In the genomic region with DNA sequence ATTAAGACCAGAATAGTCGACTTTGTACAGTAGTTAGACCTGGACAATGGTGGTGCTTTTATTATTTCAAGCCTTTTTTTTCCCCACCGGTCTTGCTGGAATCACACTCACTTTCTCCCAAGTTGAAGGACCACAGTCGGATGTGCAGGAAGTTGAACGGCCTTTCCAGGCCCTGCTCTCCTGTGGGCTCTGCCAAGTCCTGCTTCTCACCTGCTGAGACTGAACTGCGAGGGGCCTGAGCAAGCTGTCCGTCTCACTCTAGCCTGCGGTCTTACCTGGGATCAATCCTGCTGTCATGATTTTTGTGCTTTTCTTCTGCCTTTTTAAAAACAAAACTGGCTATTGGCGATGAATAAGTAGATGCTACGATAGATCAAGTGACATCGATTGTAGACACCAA, we compare ENCODE assay signal across 9 cellular contexts. TPM values are rescaled to one million over a fixed set of nuclear protein-coding genes. Genes with fewer than 3 reads are reported as not detected.
A peak's percentile ranks its signal among the peaks of the same experiment; 100 is the strongest.
DNase-seq lines count a peak whose midpoint lies in the region; ATAC-seq and TF ChIP-seq lines count a peak whose summit lies in the region.
"Had no signal": no experiment of that assay in that cellular context is flagged by ENCODE, and none has a peak within 500 bp of the region (broad histone marks: within the 10 kb centered on the region; RNA-seq: fewer than 3 reads in every experiment).

No MANE protein-coding gene starts in this region.

- no peak overlapping the region for H3K9ac ChIP-seq in subcutaneous abdominal adipose tissue (ENCODE audit: low read length in 5 of 5)

- intact Hi-C loops in activated naive CD4-positive, alpha-beta T cell treated with anti-CD3 and anti-CD28 coated beads for 36 hours (cut with micrococcal nuclease): loop anchor here (2.0 kb wide), 2 partner anchors 17 to 19 kb away; partner anchors contain the start of gene VPS53

- H3K27me3 ChIP-seq in foreskin keratinocyte (no peaks in the 10 kb centered on the region), subcutaneous abdominal adipose tissue (ENCODE audit: control insufficient read depth in 5 of 5, insufficient read depth in 4 of 5, low read length in 5 of 5) (no peaks in the 10 kb centered on the region), tibial nerve (no peaks in the 10 kb centered on the region)

- H3K4me3 ChIP-seq in WI38 (ENCODE audit: low read depth, low read length) (peak overlapping the region; percentile 71), subcutaneous abdominal adipose tissue (ENCODE audit: low read depth in 1 of 5, low read length in 5 of 5) (peak overlapping the region in 3 of 5 donors; percentile 67 to 72 (median 67)), tibial nerve (peak overlapping the region in 2 of 4 donors; percentile 58 to 96)

- 71 to 76% methylated on average over 10 of the region's 10 CpGs for WGBS in tibial nerve, 2 donors

- DNase-seq in activated naive CD4-positive, alpha-beta T cell treated with anti-CD3 and anti-CD28 coated beads for 36 hours: no peak
- DNase-seq in activated naive CD4-positive, alpha-beta T cell treated with anti-CD3 and anti-CD28 coated beads, Interleukin-2, amount 50 U/mL, for 72 hours (ENCODE audit: low spot score in 2 of 2): no peak
- DNase-seq in foreskin keratinocyte (no peak), tibial nerve (ENCODE audit: low spot score in 2 of 2) (no peak), occipital lobe (lab: John Stamatoyannopoulos, UW) (no peak)
- DNase-seq: NCI-H2081 treated with DMSO at 0.1 percent for 48 hours had no signal

- H3K9me3 ChIP-seq in subcutaneous abdominal adipose tissue (ENCODE audit: control insufficient read depth in 5 of 5, low read length in 5 of 5) (no peaks in the 10 kb centered on the region), tibial nerve (no peaks in the 10 kb centered on the region)

- H3K27ac ChIP-seq in foreskin keratinocyte: peak overlapping the region; percentile 67
- H3K27ac ChIP-seq in subcutaneous abdominal adipose tissue (ENCODE audit: low read depth, low read length): no peak overlapping the region
- H3K27ac ChIP-seq in tibial nerve: peak overlapping the region in 1 of 4 donors; percentile 93

- TF ChIP-seq CTCF in WI38 (IDR thresholded peaks at IDR 0.05; ENCODE audit: low read depth, low read length): no peak
- TF ChIP-seq CTCF in foreskin keratinocyte (conservative IDR thresholded peaks at IDR 0.05): no peak
- TF ChIP-seq CTCF in tibial nerve (IDR thresholded peaks at IDR 0.05): no peak

- peaks cover 14% of the 10 kb centered on the region for H3K27me3 Mint-ChIP-seq in activated naive CD4-positive, alpha-beta T cell treated with anti-CD3 and anti-CD28 coated beads for 36 hours (ENCODE audit: low read depth)

- no peak for TF ChIP-seq EP300 in tibial nerve (IDR thresholded peaks at IDR 0.05)

- no peak overlapping the region for H3K27ac Mint-ChIP-seq in activated naive CD4-positive, alpha-beta T cell treated with anti-CD3 and anti-CD28 coated beads for 36 hours
- peak overlapping the region in 1 of 2 donors; percentile 12 for H3K27ac Mint-ChIP-seq in activated naive CD4-positive, alpha-beta T cell treated with anti-CD3 and anti-CD28 coated beads, Interleukin-2, amount 50 U/mL, for 72 hours

- peaks cover 29% of the 10 kb centered on the region for H3K4me1 ChIP-seq in foreskin keratinocyte
- peaks cover 2 to 22% (median 18%) of the 10 kb centered on the region in 5 donors for H3K4me1 ChIP-seq in subcutaneous abdominal adipose tissue (ENCODE audit: control insufficient read depth in 5 of 5, insufficient read depth in 5 of 5, low read length in 5 of 5)
- peaks cover 0 to 19% (median 6%) of the 10 kb centered on the region in 4 donors for H3K4me1 ChIP-seq in tibial nerve

- peaks cover 22% of the 10 kb centered on the region for H3K36me3 Mint-ChIP-seq in activated naive CD4-positive, alpha-beta T cell treated with anti-CD3 and anti-CD28 coated beads for 36 hours (ENCODE audit: low read depth)
- peaks cover 0 to 46% of the 10 kb centered on the region in 2 donors for H3K36me3 Mint-ChIP-seq in activated naive CD4-positive, alpha-beta T cell treated with anti-CD3 and anti-CD28 coated beads, Interleukin-2, amount 50 U/mL, for 72 hours

- CTCF ChIA-PET in activated naive CD4-positive, alpha-beta T cell treated with anti-CD3 and anti-CD28 coated beads for 36 hours (lab: Charles Lee): no interaction called here

- H3K9me3 Mint-ChIP-seq in activated naive CD4-positive, alpha-beta T cell treated with anti-CD3 and anti-CD28 coated beads for 36 hours: no peaks in the 10 kb centered on the region
- H3K9me3 Mint-ChIP-seq in activated naive CD4-positive, alpha-beta T cell treated with anti-CD3 and anti-CD28 coated beads, Interleukin-2, amount 50 U/mL, for 72 hours: no peaks in the 10 kb centered on the region

- peaks cover 0 to 5% (median 0%) of the 10 kb centered on the region in 5 donors for H3K36me3 ChIP-seq in subcutaneous abdominal adipose tissue (ENCODE audit: control insufficient read depth in 5 of 5, insufficient read depth in 5 of 5, low read length in 5 of 5)
- peaks cover 0 to 10% (median 0%) of the 10 kb centered on the region in 3 donors for H3K36me3 ChIP-seq in tibial nerve

- TF ChIP-seq POLR2A in tibial nerve (IDR thresholded peaks at IDR 0.05): no peak

- H3K4me3 Mint-ChIP-seq in activated naive CD4-positive, alpha-beta T cell treated with anti-CD3 and anti-CD28 coated beads for 36 hours: peak overlapping the region; percentile 78

- ATAC-seq in activated naive CD4-positive, alpha-beta T cell treated with anti-CD3 and anti-CD28 coated beads, Interleukin-2, amount 50 U/mL, for 72 hours: no peak
- ATAC-seq in foreskin keratinocyte (no peak), HG02623 (IDR thresholded peaks at IDR 0.05; ENCODE audit: unreplicated experiment) (no peak)

- H3K4me1 Mint-ChIP-seq in activated naive CD4-positive, alpha-beta T cell treated with anti-CD3 and anti-CD28 coated beads for 36 hours (ENCODE audit: low read depth): peaks cover 14% of the 10 kb centered on the region

RNA-seq across cellular contexts. Expression of gene TLCD3A, which starts 1.3 kb away (rescaled TPM):
- total RNA-seq in activated naive CD4-positive, alpha-beta T cell treated with anti-CD3 and anti-CD28 coated beads for 36 hours: 1 to 10 TPM; 2.7 to 3.0 TPM
- total RNA-seq in activated naive CD4-positive, alpha-beta T cell treated with anti-CD3 and anti-CD28 coated beads, Interleukin-2, amount 50 U/mL, for 72 hours: 10 to 100 TPM in 1 of 2 donors, 1 to 10 TPM in 1; 1.5 to 20.4 TPM
- total RNA-seq in foreskin keratinocyte: 35.3 and 38.9 TPM in 2 replicates
- 35.4 and 39.2 TPM in 2 replicates for polyA plus RNA-seq in foreskin keratinocyte
- 1 to 10 TPM; 3.9 to 6.3 (median 5.8) TPM for total RNA-seq in tibial nerve
- total RNA-seq in occipital lobe: 9.5 TPM

RNA-seq across cellular contexts. Expression of gene GEMIN4, which starts 18.3 kb away (rescaled TPM):
- total RNA-seq in activated naive CD4-positive, alpha-beta T cell treated with anti-CD3 and anti-CD28 coated beads for 36 hours: 10 to 100 TPM; 29.7 to 29.9 TPM
- total RNA-seq in activated naive CD4-positive, alpha-beta T cell treated with anti-CD3 and anti-CD28 coated beads, Interleukin-2, amount 50 U/mL, for 72 hours: 10 to 100 TPM; 25.1 to 48.7 TPM
- total RNA-seq in foreskin keratinocyte (35.5 and 41.5 TPM in 2 replicates), tibial nerve (10 to 100 TPM in 3 of 4 donors, 1 to 10 TPM in 1; 9.9 to 29.0 (median 15.9) TPM), occipital lobe (10.1 TPM)
- polyA plus RNA-seq in foreskin keratinocyte: 24.0 and 30.6 TPM in 2 replicates

RNA-seq across cellular contexts. Expression of gene VPS53, which starts 19.1 kb away (rescaled TPM):
- 10 to 100 TPM; 42.9 to 49.8 TPM for total RNA-seq in activated naive CD4-positive, alpha-beta T cell treated with anti-CD3 and anti-CD28 coated beads for 36 hours
- total RNA-seq in activated naive CD4-positive, alpha-beta T cell treated with anti-CD3 and anti-CD28 coated beads, Interleukin-2, amount 50 U/mL, for 72 hours: 10 to 100 TPM; 39.1 to 56.7 TPM
- total RNA-seq in foreskin keratinocyte (25.1 and 26.6 TPM in 2 replicates), tibial nerve (10 to 100 TPM; 24.1 to 47.0 (median 32.8) TPM), occipital lobe (18.7 TPM)
- polyA plus RNA-seq in foreskin keratinocyte: 6.7 and 8.3 TPM in 2 replicates

RNA-seq across cellular contexts. Expression of gene GLOD4, which starts 48.3 kb away (rescaled TPM):
- total RNA-seq in activated naive CD4-positive, alpha-beta T cell treated with anti-CD3 and anti-CD28 coated beads for 36 hours: 10 to 100 TPM; 61.1 to 63.7 TPM
- total RNA-seq in activated naive CD4-positive, alpha-beta T cell treated with anti-CD3 and anti-CD28 coated beads, Interleukin-2, amount 50 U/mL, for 72 hours: 10 to 100 TPM; 49.4 to 63.3 TPM
- total RNA-seq in foreskin keratinocyte (43.9 and 48.8 TPM in 2 replicates), tibial nerve (10 to 100 TPM; 28.6 to 53.7 (median 37.0) TPM), occipital lobe (60.2 TPM)
- 42.8 and 51.5 TPM in 2 replicates for polyA plus RNA-seq in foreskin keratinocyte

RNA-seq across cellular contexts. Expression of gene MRM3, which starts 48.4 kb away (rescaled TPM):
- 10 to 100 TPM; 22.8 to 25.6 TPM for total RNA-seq in activated naive CD4-positive, alpha-beta T cell treated with anti-CD3 and anti-CD28 coated beads for 36 hours
- 10 to 100 TPM; 23.2 to 28.5 TPM for total RNA-seq in activated naive CD4-positive, alpha-beta T cell treated with anti-CD3 and anti-CD28 coated beads, Interleukin-2, amount 50 U/mL, for 72 hours
- 12.8 and 15.2 TPM in 2 replicates for total RNA-seq in foreskin keratinocyte
- 14.2 and 14.7 TPM in 2 replicates for polyA plus RNA-seq in foreskin keratinocyte
- 10 to 100 TPM; 18.6 to 29.1 (median 24.8) TPM for total RNA-seq in tibial nerve
- 17.5 TPM for total RNA-seq in occipital lobe
